In genomic region chr18:39802648-39803229, GRCh38 we compare ENCODE assay signal across 29 cellular contexts.
"Had no signal": no experiment of that assay in that cellular context is flagged by ENCODE, and none has a peak within 500 bp of the region (broad histone marks: within the 10 kb centered on the region; RNA-seq: fewer than 3 reads in every experiment).

No MANE protein-coding gene starts in this region.

- H3K4me1 ChIP-seq: gastroesophageal sphincter, psoas muscle, transverse colon had no signal

- H3K36me3 ChIP-seq: gastroesophageal sphincter, transverse colon, WERI-Rb-1 had no signal

- H3K4me2 ChIP-seq: smooth muscle cell had no signal

- H3K79me2 ChIP-seq: parathyroid adenoma had no signal

- H3K4me1 Mint-ChIP-seq: activated CD4-positive, alpha-beta memory T cell treated with anti-CD3 and anti-CD28 coated beads, Interleukin-2, amount 10 ng/mL, durations not matched to agents 7 days and 5 days; activated CD8-positive, alpha-beta memory T cell treated with anti-CD3 and anti-CD28 coated beads, Interleukin-2, amount 10 ng/mL, durations not matched to agents 7 days and 5 days; activated naive CD4-positive, alpha-beta T cell treated with anti-CD3 and anti-CD28 coated beads, Interleukin-2, amount 50 U/mL, for 24 hours had no signal

- H2AFZ ChIP-seq: parathyroid adenoma had no signal

- H3K27me3 Mint-ChIP-seq: activated CD4-positive, alpha-beta memory T cell treated with anti-CD3 and anti-CD28 coated beads, Interleukin-2, amount 10 ng/mL, durations not matched to agents 7 days and 5 days; activated CD4-positive, alpha-beta T cell treated with anti-CD3 and anti-CD28 coated beads, Interleukin-2, amount 10 ng/mL, durations not matched to agents 7 days and 5 days; activated CD8-positive, alpha-beta memory T cell treated with anti-CD3 and anti-CD28 coated beads, Interleukin-2, amount 10 ng/mL, durations not matched to agents 7 days and 5 days; stimulated activated naive B cell treated with anti-CD40 and anti-IgM and Interleukin-4, amounts not matched to agents 10 μg/mL and 1 μg/mL and 100 μg/mL, for 72 hours had no signal

- ATAC-seq: activated CD8-positive, alpha-beta memory T cell treated with anti-CD3 and anti-CD28 coated beads, Interleukin-2, amount 10 ng/mL, durations not matched to agents 7 days and 5 days; activated naive CD8-positive, alpha-beta T cell treated with anti-CD3 and anti-CD28 coated beads, Interleukin-2, amount 50 U/mL, for 24 hours; gastroesophageal sphincter; naive thymus-derived CD4-positive, alpha-beta T cell; psoas muscle; stimulated activated naive B cell treated with anti-CD40 and anti-IgM and Interleukin-4, amounts not matched to agents 10 μg/mL and 1 μg/mL and 100 μg/mL, for 72 hours had no signal

- H3K27me3 ChIP-seq: transverse colon had no signal

- H3K4me3 ChIP-seq: gastroesophageal sphincter, psoas muscle, smooth muscle cell, transverse colon had no signal

- H3K36me3 Mint-ChIP-seq: activated naive CD4-positive, alpha-beta T cell treated with anti-CD3 and anti-CD28 coated beads, Interleukin-2, amount 50 U/mL, for 24 hours; stimulated activated naive B cell treated with anti-CD40 and anti-IgM and Interleukin-4, amounts not matched to agents 10 μg/mL and 1 μg/mL and 100 μg/mL, for 72 hours had no signal

- H3K9me3 ChIP-seq: gastroesophageal sphincter, psoas muscle, transverse colon had no signal

- H3K27ac Mint-ChIP-seq: activated CD4-positive, alpha-beta memory T cell treated with anti-CD3 and anti-CD28 coated beads, Interleukin-2, amount 10 ng/mL, durations not matched to agents 7 days and 5 days; activated CD4-positive, alpha-beta T cell treated with anti-CD3 and anti-CD28 coated beads, Interleukin-2, amount 10 ng/mL, durations not matched to agents 7 days and 5 days; activated CD8-positive, alpha-beta memory T cell treated with anti-CD3 and anti-CD28 coated beads, Interleukin-2, amount 10 ng/mL, durations not matched to agents 7 days and 5 days; activated naive CD4-positive, alpha-beta T cell treated with anti-CD3 and anti-CD28 coated beads, Interleukin-2, amount 50 U/mL, for 24 hours; activated naive CD8-positive, alpha-beta T cell treated with anti-CD3 and anti-CD28 coated beads, Interleukin-2, amount 50 U/mL, for 24 hours; activated T-helper 2 cell treated with anti-CD3 and anti-CD28 coated beads, Interferon-gamma antibody, Interleukin-2, Interleukin-4, amounts not matched to agents 10 μg/mL and 5 μg/mL and 100 μg/mL, durations not matched to agents 14 hours and 24 hours and 36 hours; immature natural killer cell; naive thymus-derived CD4-positive, alpha-beta T cell; stimulated activated naive B cell treated with anti-CD40 and anti-IgM and Interleukin-4, amounts not matched to agents 10 μg/mL and 1 μg/mL and 100 μg/mL, for 72 hours; T-helper 1 cell treated with Interleukin-12 subunit alpha and Interleukin-12 subunit beta and Interleukin-4 antibody, amounts not matched to agents 30 μg/mL and 1 μg/mL, for 36 hours had no signal

- H3K4me3 Mint-ChIP-seq: activated CD4-positive, alpha-beta memory T cell treated with anti-CD3 and anti-CD28 coated beads, Interleukin-2, amount 10 ng/mL, durations not matched to agents 7 days and 5 days; activated CD4-positive, alpha-beta T cell treated with anti-CD3 and anti-CD28 coated beads, Interleukin-2, amount 10 ng/mL, durations not matched to agents 7 days and 5 days; activated CD8-positive, alpha-beta memory T cell treated with anti-CD3 and anti-CD28 coated beads, Interleukin-2, amount 10 ng/mL, durations not matched to agents 7 days and 5 days; activated naive CD4-positive, alpha-beta T cell treated with anti-CD3 and anti-CD28 coated beads, Interleukin-2, amount 50 U/mL, for 24 hours; activated naive CD8-positive, alpha-beta T cell treated with anti-CD3 and anti-CD28 coated beads, Interleukin-2, amount 50 U/mL, for 24 hours; immature natural killer cell; naive thymus-derived CD4-positive, alpha-beta T cell; neural crest cell; stimulated activated naive B cell treated with anti-CD40 and anti-IgM and Interleukin-4, amounts not matched to agents 10 μg/mL and 1 μg/mL and 100 μg/mL, for 72 hours; T-helper 1 cell treated with Interleukin-12 subunit alpha and Interleukin-12 subunit beta and Interleukin-4 antibody, amounts not matched to agents 30 μg/mL and 1 μg/mL, for 36 hours had no signal

- H3K27ac ChIP-seq: gastroesophageal sphincter, parathyroid adenoma, psoas muscle, transverse colon, WERI-Rb-1 had no signal

- H3K9ac ChIP-seq: parathyroid adenoma had no signal

- DNase-seq: activated CD4-positive, alpha-beta memory T cell treated with anti-CD3 and anti-CD28 coated beads, Interleukin-2, amount 10 ng/mL, durations not matched to agents 7 days and 5 days; activated CD4-positive, alpha-beta T cell treated with anti-CD3 and anti-CD28 coated beads for 1 hour; activated CD4-positive, alpha-beta T cell treated with anti-CD3 and anti-CD28 coated beads, Interleukin-2, amount 10 ng/mL, durations not matched to agents 7 days and 5 days; activated CD8-positive, alpha-beta memory T cell treated with anti-CD3 and anti-CD28 coated beads, Interleukin-2, amount 10 ng/mL, durations not matched to agents 7 days and 5 days; activated naive CD8-positive, alpha-beta T cell treated with anti-CD3 and anti-CD28 coated beads, Interleukin-2, amount 50 U/mL, for 24 hours; activated T-cell treated with anti-CD3 and anti-CD28 coated beads, Interleukin-2, amount 50 U/mL, for 48 hours; amygdala; dermis blood vessel endothelial cell; effector CD4-positive, alpha-beta T cell; head of caudate nucleus; hippocampal formation; immature natural killer cell; midbrain; naive thymus-derived CD4-positive, alpha-beta T cell; occipital lobe; psoas muscle; stimulated activated CD4-positive, alpha-beta T cell treated with anti-CD3 and anti-CD28 coated beads, Interleukin-2, amount 100 ng/mL, for 24 hours; stimulated activated naive B cell treated with anti-CD40 and anti-IgM and Interleukin-4, amounts not matched to agents 10 μg/mL and 1 μg/mL and 100 μg/mL, for 72 hours; T1000; transverse colon; WERI-Rb-1 had no signal

- FAIRE-seq: colon had no signal
